ENCODE assay signal across 1 cellular context in the genomic region with DNA sequence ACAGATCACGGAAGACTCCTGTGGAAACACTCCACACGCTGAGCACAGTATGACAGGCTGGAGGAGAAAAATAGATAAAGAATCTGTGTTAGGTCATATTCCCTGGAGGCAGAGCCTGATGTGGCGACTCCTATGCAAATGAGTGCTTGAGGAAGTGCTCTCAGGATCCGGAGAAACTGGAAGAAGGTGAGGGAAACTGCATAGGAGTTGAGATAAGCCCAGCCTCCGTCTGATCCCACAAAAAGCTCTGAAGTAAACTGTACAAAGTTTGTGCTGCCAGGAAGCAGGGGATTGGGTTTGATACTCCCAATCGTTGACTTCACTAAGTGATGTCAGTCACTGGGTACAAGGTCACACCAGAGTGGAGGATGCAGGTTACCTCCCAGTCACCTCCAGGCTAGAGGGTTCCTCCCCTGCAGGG.
TF ChIP-seq lines count a peak whose summit lies in the region.

No MANE protein-coding gene starts in this region.

TF ChIP-seq in HepG2, 621 proteins besides CTCF, POLR2A, EP300 and RAD21:
- TF ChIP-seq, protein P1, sequence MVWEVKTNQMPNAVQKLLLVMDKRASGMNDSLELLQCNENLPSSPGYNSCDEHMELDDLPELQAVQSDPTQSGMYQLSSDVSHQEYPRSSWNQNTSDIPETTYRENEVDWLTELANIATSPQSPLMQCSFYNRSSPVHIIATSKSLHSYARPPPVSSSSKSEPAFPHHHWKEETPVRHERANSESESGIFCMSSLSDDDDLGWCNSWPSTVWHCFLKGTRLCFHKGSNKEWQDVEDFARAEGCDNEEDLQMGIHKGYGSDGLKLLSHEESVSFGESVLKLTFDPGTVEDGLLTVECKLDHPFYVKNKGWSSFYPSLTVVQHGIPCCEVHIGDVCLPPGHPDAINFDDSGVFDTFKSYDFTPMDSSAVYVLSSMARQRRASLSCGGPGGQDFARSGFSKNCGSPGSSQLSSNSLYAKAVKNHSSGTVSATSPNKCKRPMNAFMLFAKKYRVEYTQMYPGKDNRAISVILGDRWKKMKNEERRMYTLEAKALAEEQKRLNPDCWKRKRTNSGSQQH (CRISPR knock-in tag; IDR thresholded peaks at IDR 0.05; ENCODE audit: low read depth): no peak
- TF ChIP-seq RXRB (CRISPR knock-in tag; IDR thresholded peaks at IDR 0.05; ENCODE audit: borderline replicate concordance) (0 out of 2 replicates have a peak, but pooled peaks have one; percentile 19), ZNF547 (CRISPR knock-in tag; IDR thresholded peaks at IDR 0.05) (no peak), PPARG (CRISPR knock-in tag; conservative IDR thresholded peaks at IDR 0.05) (peak; percentile 90), POGZ (CRISPR knock-in tag; IDR thresholded peaks at IDR 0.05) (peak; percentile 46; the same call in 1 of the 2 replicates)
